Comparison of ENCODE assay signal across 15 cellular contexts in the genomic region with DNA sequence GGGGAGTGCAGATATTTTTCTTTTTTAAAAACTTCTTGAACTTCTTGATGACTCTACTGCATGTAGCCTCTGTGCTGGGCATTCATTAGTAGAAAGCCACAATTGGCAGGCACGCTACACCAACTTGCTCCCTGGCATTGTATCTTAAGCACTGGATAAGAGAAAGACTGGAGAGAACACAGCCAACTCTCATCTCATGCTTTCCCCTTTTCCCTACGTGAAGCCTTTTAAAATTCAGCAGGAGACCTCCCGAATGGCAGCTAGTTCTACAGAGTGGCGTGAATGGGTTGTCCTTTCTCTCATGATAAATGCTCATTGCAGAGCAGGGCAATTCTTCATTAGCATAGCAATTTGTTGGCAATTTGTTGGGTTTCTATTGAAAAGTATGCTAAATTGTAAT.
"Had no signal": no experiment of that assay in that cellular context is flagged by ENCODE, and none has a peak within 500 bp of the region (broad histone marks: within the 10 kb centered on the region; RNA-seq: fewer than 3 reads in every experiment).

No MANE protein-coding gene starts in this region.

- H3K36me3 ChIP-seq: cardiac muscle cell had no signal

- H3K27me3 Mint-ChIP-seq: activated CD8-positive, alpha-beta T cell treated with anti-CD3 and anti-CD28 coated beads for 36 hours had no signal

- H3K27ac ChIP-seq: cardiac muscle cell, coronary artery, stomach, thoracic aorta had no signal

- H3K4me3 ChIP-seq: cardiac muscle cell, coronary artery, lung, stomach, thoracic aorta had no signal

- H3K4me3 Mint-ChIP-seq: activated CD8-positive, alpha-beta T cell treated with anti-CD3 and anti-CD28 coated beads for 36 hours; activated T-helper 1 cell treated with anti-CD3 and anti-CD28 coated beads, Interleukin-12 subunit alpha, Interleukin-12 subunit beta, Interleukin-2, Interleukin-4 antibody, amounts not matched to agents 30 ng/mL and 10 ng/mL and 1 ng/mL, durations not matched to agents 14 hours and 24 hours and 36 hours; nephron had no signal

- ATAC-seq: activated CD8-positive, alpha-beta T cell treated with anti-CD3 and anti-CD28 coated beads for 36 hours had no signal

- DNase-seq: activated CD8-positive, alpha-beta memory T cell treated with anti-CD3 and anti-CD28 coated beads, Interleukin-2, amount 50 U/mL, for 4 hours; activated CD8-positive, alpha-beta T cell treated with anti-CD3 and anti-CD28 coated beads for 36 hours; activated naive CD4-positive, alpha-beta T cell; aorta; effector CD8-positive, alpha-beta T cell; stimulated activated CD4-positive, alpha-beta T cell treated with anti-CD3 and anti-CD28 coated beads, Interleukin-15, amount 100 ng/mL, for 24 hours; stimulated activated CD4-positive, alpha-beta T cell treated with anti-CD3 and anti-CD28 coated beads, Interleukin-4, amount 100 ng/mL, for 24 hours; stomach; T-helper 9 cell had no signal

- H3K27me3 ChIP-seq: cardiac muscle cell, stomach had no signal

- H3K27ac Mint-ChIP-seq: activated CD8-positive, alpha-beta T cell treated with anti-CD3 and anti-CD28 coated beads for 36 hours; activated T-helper 1 cell treated with anti-CD3 and anti-CD28 coated beads, Interleukin-12 subunit alpha, Interleukin-12 subunit beta, Interleukin-2, Interleukin-4 antibody, amounts not matched to agents 30 ng/mL and 10 ng/mL and 1 ng/mL, durations not matched to agents 14 hours and 24 hours and 36 hours; nephron had no signal

- H3K9me3 ChIP-seq: stomach, thoracic aorta had no signal
